Comparison of ENCODE assay signal across 16 cellular contexts in the genomic region with DNA sequence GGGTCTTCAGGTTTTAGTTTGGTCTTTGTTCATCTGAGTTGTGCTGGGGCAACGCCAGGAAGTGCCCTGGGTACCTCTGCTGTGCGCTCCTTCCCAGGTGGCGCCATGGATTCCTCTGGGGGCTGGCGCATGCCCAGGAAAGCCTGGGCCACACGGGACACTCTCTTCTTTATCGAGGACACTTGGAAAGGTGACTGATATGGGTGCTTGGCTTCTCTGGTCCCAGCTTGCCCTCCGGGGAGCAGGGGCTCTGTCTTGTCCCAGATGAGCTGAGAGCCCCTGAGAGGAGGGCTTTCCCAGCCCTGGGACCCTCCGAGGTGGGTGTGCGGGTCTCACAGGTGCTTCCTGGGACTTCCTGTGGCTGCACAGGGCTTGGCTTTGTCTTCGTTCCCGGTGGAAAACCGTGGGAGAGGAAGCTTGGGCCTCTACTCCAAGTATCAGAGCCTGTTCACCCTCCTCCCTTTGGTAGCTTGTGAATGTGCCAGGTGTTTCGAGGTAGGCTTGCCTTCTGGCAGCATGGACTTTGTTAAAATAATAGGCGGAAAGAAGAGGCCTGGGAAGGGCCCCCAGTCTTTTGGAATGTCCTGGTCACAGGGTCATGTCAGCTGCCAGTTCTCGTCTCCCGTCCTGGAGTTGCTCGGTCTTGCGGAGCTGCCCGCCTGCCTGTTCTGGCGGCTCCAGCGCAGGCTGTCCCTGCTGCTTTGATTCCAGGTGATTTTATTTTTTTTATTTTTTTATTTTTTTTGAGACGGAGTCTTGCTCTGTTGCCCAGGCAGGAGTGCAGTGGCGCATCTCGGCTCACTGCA. TPM values are rescaled to one million over a fixed set of nuclear protein-coding genes. Genes with fewer than 3 reads are reported as not detected.
DNase-seq lines count a peak whose midpoint lies in the region; ATAC-seq, FAIRE-seq and TF ChIP-seq lines count a peak whose summit lies in the region.
"Had no signal": no experiment of that assay in that cellular context is flagged by ENCODE, and none has a peak within 500 bp of the region (broad histone marks: within the 10 kb centered on the region; RNA-seq: fewer than 3 reads in every experiment).

No MANE protein-coding gene starts in this region.

- POLR2A ChIA-PET in naive thymus-derived CD4-positive, alpha-beta T cell (lab: Charles Lee), result interaction anchor here (0.7 to 21.7 kb wide), 8 partner anchors 9 to 87 kb away, joined by 3 to 2591 read pairs (median 4); partner anchors contain the start of gene MALAT1

- H3K36me3 ChIP-seq in BLaER1 (peaks cover 57% of the 10 kb centered on the region), astrocyte (ENCODE audit: insufficient read depth, low read length) (peaks cover 13% of the 10 kb centered on the region), gastrocnemius medialis (peaks cover 0 to 37% of the 10 kb centered on the region in 2 donors)
- peaks cover 0 to 50% (median 8%) of the 10 kb centered on the region in 3 experiments for H3K36me3 ChIP-seq in naive thymus-derived CD4-positive, alpha-beta T cell (ENCODE audit: control insufficient read depth in 2 of 3, insufficient read depth in 3 of 3, low read length in 3 of 3)

- peaks cover 23% of the 10 kb centered on the region for H3K4me1 Mint-ChIP-seq in astrocyte (ENCODE audit: low read depth, unreplicated experiment)
- peaks cover 13 to 19% (median 16%) of the 10 kb centered on the region in 7 donors for H3K4me1 Mint-ChIP-seq in naive thymus-derived CD4-positive, alpha-beta T cell

- H3K79me2 ChIP-seq in astrocyte (ENCODE audit: insufficient read depth, low read length), result peaks cover 20% of the 10 kb centered on the region

- H3K9me3 Mint-ChIP-seq in astrocyte (ENCODE audit: unreplicated experiment), result no peaks in the 10 kb centered on the region
- H3K9me3 Mint-ChIP-seq in naive thymus-derived CD4-positive, alpha-beta T cell, result peaks cover 0 to 2% (median 0%) of the 10 kb centered on the region in 11 donors
- H3K9me3 Mint-ChIP-seq: activated CD8-positive, alpha-beta T cell treated with anti-CD3 and anti-CD28 coated beads for 36 hours had no signal

- H3K4me3 Mint-ChIP-seq in astrocyte (ENCODE audit: unreplicated experiment), result no peak overlapping the region
- no peak overlapping the region for H3K4me3 Mint-ChIP-seq in naive thymus-derived CD4-positive, alpha-beta T cell
- H3K4me3 Mint-ChIP-seq: activated CD8-positive, alpha-beta T cell treated with anti-CD3 and anti-CD28 coated beads for 36 hours had no signal

- intact Hi-C loops in gastrocnemius medialis (cut with DNase I; ENCODE audit: low total_unique reads), result no loop called here
- intact Hi-C loops in naive thymus-derived CD4-positive, alpha-beta T cell (cut with micrococcal nuclease), result no loop called here

- peak overlapping the region; percentile 26 for H3K27ac Mint-ChIP-seq in astrocyte (ENCODE audit: unreplicated experiment)
- peak overlapping the region in 3 of 9 donors; percentile 17 to 56 (median 56) for H3K27ac Mint-ChIP-seq in naive thymus-derived CD4-positive, alpha-beta T cell
- H3K27ac Mint-ChIP-seq: activated CD8-positive, alpha-beta T cell treated with anti-CD3 and anti-CD28 coated beads for 36 hours had no signal

- H4K20me1 ChIP-seq in BLaER1 (no peaks in the 10 kb centered on the region), astrocyte (ENCODE audit: insufficient read depth, low read length) (peaks cover 7% of the 10 kb centered on the region)

- CTCF ChIA-PET in naive thymus-derived CD4-positive, alpha-beta T cell (lab: Charles Lee), result interaction anchor here (0.9 to 1.3 kb wide), 2 partner anchors 16 to 20 kb away, joined by 3 to 4 read pairs; no protein-coding TSS in a partner anchor

- H3K4me3 ChIP-seq in BLaER1 (no peak overlapping the region), astrocyte (ENCODE audit: insufficient read depth, low read depth, low read length) (no peak overlapping the region), gastrocnemius medialis (no peak overlapping the region)
- H3K4me3 ChIP-seq in naive thymus-derived CD4-positive, alpha-beta T cell (ENCODE audit: low read length), result no peak overlapping the region

- H3K4me2 ChIP-seq in BLaER1, result peak overlapping the region; percentile 82
- H3K4me2 ChIP-seq in astrocyte (ENCODE audit: low read length), result no peak overlapping the region
- H3K4me2 ChIP-seq: KMS-11, SK-N-SH had no signal

- no peak for TF ChIP-seq POLR2A in gastrocnemius medialis (IDR thresholded peaks at IDR 0.05)

- H3K4me1 ChIP-seq in BLaER1, result peaks cover 90% of the 10 kb centered on the region
- peaks cover 18% of the 10 kb centered on the region for H3K4me1 ChIP-seq in astrocyte (ENCODE audit: insufficient read depth, low read length)
- H3K4me1 ChIP-seq in gastrocnemius medialis, result peaks cover 21 to 35% of the 10 kb centered on the region in 2 donors
- H3K4me1 ChIP-seq in naive thymus-derived CD4-positive, alpha-beta T cell (ENCODE audit: control insufficient read depth in 2 of 2, insufficient read depth in 2 of 2, low read length in 2 of 2), result peaks cover 15 to 16% of the 10 kb centered on the region in 2 donors

- H3K9ac ChIP-seq in BLaER1 (peak overlapping the region; percentile 73), astrocyte (ENCODE audit: low read length) (no peak overlapping the region)
- H3K9ac ChIP-seq: KMS-11, SK-N-SH had no signal

- in situ Hi-C loops in gastrocnemius medialis (cut with MboI; ENCODE audit: low sequenced_read_pairs in 4 of 4), result loop anchor here in 2 of 4 donors (10.0 kb wide), 2 partner anchors 48 to 52 kb away; no protein-coding TSS in a partner anchor

- TF ChIP-seq CTCF in astrocyte (IDR thresholded peaks at IDR 0.05; ENCODE audit: insufficient read depth, low read depth, low read length) (no peak), gastrocnemius medialis (IDR thresholded peaks at IDR 0.05 in 4 of 5, conservative IDR thresholded peaks at IDR 0.05 in 1 of 5) (no peak)

- no peak overlapping the region for H2AFZ ChIP-seq in astrocyte (ENCODE audit: low read depth, low read length)

- ATAC-seq in gastrocnemius medialis, result no peak
- no peak for ATAC-seq in naive thymus-derived CD4-positive, alpha-beta T cell
- ATAC-seq: activated CD8-positive, alpha-beta T cell treated with anti-CD3 and anti-CD28 coated beads for 36 hours had no signal

- H3K9me3 ChIP-seq in BLaER1 (no peaks in the 10 kb centered on the region), astrocyte (ENCODE audit: insufficient read depth, low read depth, low read length) (no peaks in the 10 kb centered on the region), gastrocnemius medialis (no peaks in the 10 kb centered on the region)
- H3K9me3 ChIP-seq in naive thymus-derived CD4-positive, alpha-beta T cell (ENCODE audit: control insufficient read depth in 2 of 3, low read length in 3 of 3), result no peaks in the 10 kb centered on the region
- H3K9me3 ChIP-seq: SK-N-SH had no signal

- H3K27me3 ChIP-seq in BLaER1 (no peaks in the 10 kb centered on the region), astrocyte (ENCODE audit: insufficient read depth, low read length) (no peaks in the 10 kb centered on the region), gastrocnemius medialis (no peaks in the 10 kb centered on the region)
- H3K27me3 ChIP-seq in naive thymus-derived CD4-positive, alpha-beta T cell (ENCODE audit: control insufficient read depth in 2 of 2, insufficient read depth in 2 of 2, low read length in 2 of 2), result no peaks in the 10 kb centered on the region

- peak overlapping the region; percentile 85 for H3K27ac ChIP-seq in BLaER1
- no peak overlapping the region for H3K27ac ChIP-seq in astrocyte (ENCODE audit: low read depth, low read length)
- peak overlapping the region in 3 of 4 donors; percentile 62 to 69 (median 65) for H3K27ac ChIP-seq in gastrocnemius medialis
- H3K27ac ChIP-seq in naive thymus-derived CD4-positive, alpha-beta T cell (ENCODE audit: low read depth, low read length), result no peak overlapping the region
- H3K27ac ChIP-seq: KMS-11 had no signal

- peaks cover 4% of the 10 kb centered on the region for H3K36me3 Mint-ChIP-seq in astrocyte (ENCODE audit: low read depth, unreplicated experiment)
- H3K36me3 Mint-ChIP-seq in naive thymus-derived CD4-positive, alpha-beta T cell, result peaks cover 0 to 20% (median 0%) of the 10 kb centered on the region in 5 donors

- H3K27me3 Mint-ChIP-seq in astrocyte (ENCODE audit: low read depth, unreplicated experiment), result no peaks in the 10 kb centered on the region
- no peaks in the 10 kb centered on the region for H3K27me3 Mint-ChIP-seq in naive thymus-derived CD4-positive, alpha-beta T cell
- H3K27me3 Mint-ChIP-seq: activated CD8-positive, alpha-beta T cell treated with anti-CD3 and anti-CD28 coated beads for 36 hours had no signal

- FAIRE-seq in astrocyte (lab: Jason Lieb, UNC), result no peak
- FAIRE-seq: GM18507, GM19239 had no signal

- DNase-seq in astrocyte (ENCODE audit: low read depth), result no peak
- peak; percentile 36 for DNase-seq in islet precursor cell
- peak in 1 of 2 donors; percentile 27 for DNase-seq in gastrocnemius medialis
- no peak for DNase-seq in stimulated activated CD4-positive, alpha-beta T cell treated with anti-CD3 and anti-CD28 coated beads, Interleukin-4, amount 100 ng/mL, for 24 hours
- DNase-seq in iPS-NIHi7 (ENCODE audit: extremely low spot score), result no peak
- DNase-seq in SKM-1 treated with dmso at 0.1 percent for 144 hours (lab: John Stamatoyannopoulos, UW; ENCODE audit: unreplicated experiment), result no peak
- DNase-seq in naive thymus-derived CD4-positive, alpha-beta T cell, result no peak
- DNase-seq: activated CD8-positive, alpha-beta T cell treated with anti-CD3 and anti-CD28 coated beads for 36 hours; midbrain; NCI-H1436 treated with DMSO at 0.1 percent for 48 hours; SK-N-SH; stimulated activated CD4-positive, alpha-beta T cell treated with anti-CD3 and anti-CD28 coated beads, Interleukin-12 subunit alpha, Interleukin-12 subunit beta, amount 100 ng/mL, for 4 hours had no signal

RNA-seq across cellular contexts. Expression of gene NEAT1, which starts 10.1 kb away (rescaled TPM):
- 202 and 317 TPM in 2 replicates for total RNA-seq in astrocyte
- 100 to 1,000 TPM in 1 of 4 donors, 10 to 100 TPM in 3; 24.1 to 472 (median 32.8) TPM for total RNA-seq in gastrocnemius medialis
- 1,000 to 10,000 TPM in 1 of 5 experiments, 100 to 1,000 TPM in 4; 358 to 1,454 (median 414) TPM for total RNA-seq in naive thymus-derived CD4-positive, alpha-beta T cell
- 1 to 10 TPM; 2.5 to 2.6 TPM for polyA plus RNA-seq in naive thymus-derived CD4-positive, alpha-beta T cell

RNA-seq across cellular contexts. Expression of gene FRMD8, which starts 26.0 kb away (rescaled TPM):
- total RNA-seq in astrocyte (61.2 and 76.3 TPM in 2 replicates), gastrocnemius medialis (10 to 100 TPM; 11.5 to 51.7 (median 20.1) TPM)
- 10 to 100 TPM; 28.9 to 66.8 (median 44.7) TPM for total RNA-seq in naive thymus-derived CD4-positive, alpha-beta T cell
- 10 to 100 TPM; 39.3 to 55.8 TPM for polyA plus RNA-seq in naive thymus-derived CD4-positive, alpha-beta T cell

RNA-seq across cellular contexts. Expression of gene SLC25A45, which starts 30.0 kb away (rescaled TPM):
- total RNA-seq in astrocyte (1.9 and 2.6 TPM in 2 replicates), gastrocnemius medialis (10 to 100 TPM in 1 of 4 donors, 1 to 10 TPM in 3; 2.6 to 12.4 (median 5.6) TPM)
- total RNA-seq in naive thymus-derived CD4-positive, alpha-beta T cell, result 10 to 100 TPM; 20.2 to 90.6 (median 34.1) TPM
- polyA plus RNA-seq in naive thymus-derived CD4-positive, alpha-beta T cell, result 10 to 100 TPM; 12.3 to 21.3 TPM

RNA-seq across cellular contexts. Expression of gene TIGD3, which starts 57.9 kb away (rescaled TPM):
- total RNA-seq in astrocyte (0.20 and 0.29 TPM in 2 replicates), gastrocnemius medialis (under 1 TPM; 0.16 to 0.71 (median 0.48) TPM)
- 1 to 10 TPM in 4 of 5 experiments, under 1 TPM in 1; 0.39 to 2.0 (median 1.6) TPM for total RNA-seq in naive thymus-derived CD4-positive, alpha-beta T cell
- polyA plus RNA-seq in naive thymus-derived CD4-positive, alpha-beta T cell, result under 1 TPM; 0.45 to 0.75 TPM

Comparison
In these comparisons a context has a peak if more than half of its experiments do, and no peak if none do; other contexts are left out.
1. H3K27ac ChIP-seq: peak in BLaER1 (single experiment) and gastrocnemius medialis (3 of 4); none in astrocyte (single experiment) and naive thymus-derived CD4-positive, alpha-beta T cell (single experiment).